ENCODE assay signal across 1 cellular context in genomic region chr19:58350871-58351557, GRCh38.
TF ChIP-seq lines count a peak whose summit lies in the region.

No MANE protein-coding gene starts in this region.

TF ChIP-seq in SK-N-SH, 30 proteins besides CTCF, POLR2A, EP300 and RAD21:
- TF ChIP-seq ZBTB33 (IDR thresholded peaks at IDR 0.05; ENCODE audit: borderline replicate concordance, low read depth), result no peak
- no peak for TF ChIP-seq TAF1 (IDR thresholded peaks at IDR 0.05; ENCODE audit: borderline replicate concordance, low read depth, low read length)
- TF ChIP-seq GABPA (IDR thresholded peaks at IDR 0.05; ENCODE audit: low read depth), result no peak
- no peak for TF ChIP-seq SIN3A (IDR thresholded peaks at IDR 0.05; ENCODE audit: borderline replicate concordance, low read depth, low read length)
- TF ChIP-seq NRF1 (IDR thresholded peaks at IDR 0.05; ENCODE audit: low read depth, low read length), result no peak
- TF ChIP-seq FOXJ3 (CRISPR knock-in tag; IDR thresholded peaks at IDR 0.05), result no peak
- no peak for TF ChIP-seq FOSL2 (IDR thresholded peaks at IDR 0.05; ENCODE audit: borderline replicate concordance, low read depth)
- TF ChIP-seq POLR2AphosphoS5 (IDR thresholded peaks at IDR 0.05; ENCODE audit: low read depth, low read length), result no peak
- no peak for TF ChIP-seq PBX3 (IDR thresholded peaks at IDR 0.05)
- TF ChIP-seq ELF1 (IDR thresholded peaks at IDR 0.05), result no peak
- TF ChIP-seq GATA2 (CRISPR knock-in tag; IDR thresholded peaks at IDR 0.05), result no peak
- TF ChIP-seq TEAD4 (IDR thresholded peaks at IDR 0.05; ENCODE audit: borderline replicate concordance, insufficient read depth), result no peak
- TF ChIP-seq TCF12 (IDR thresholded peaks at IDR 0.05), result no peak
- TF ChIP-seq YY1 (IDR thresholded peaks at IDR 0.05; ENCODE audit: low read depth), result no peak
- TF ChIP-seq MXI1 (IDR thresholded peaks at IDR 0.05; ENCODE audit: low read depth, low read length), result no peak
